Comparison of ENCODE assay signal across 8 cellular contexts in the genomic region with DNA sequence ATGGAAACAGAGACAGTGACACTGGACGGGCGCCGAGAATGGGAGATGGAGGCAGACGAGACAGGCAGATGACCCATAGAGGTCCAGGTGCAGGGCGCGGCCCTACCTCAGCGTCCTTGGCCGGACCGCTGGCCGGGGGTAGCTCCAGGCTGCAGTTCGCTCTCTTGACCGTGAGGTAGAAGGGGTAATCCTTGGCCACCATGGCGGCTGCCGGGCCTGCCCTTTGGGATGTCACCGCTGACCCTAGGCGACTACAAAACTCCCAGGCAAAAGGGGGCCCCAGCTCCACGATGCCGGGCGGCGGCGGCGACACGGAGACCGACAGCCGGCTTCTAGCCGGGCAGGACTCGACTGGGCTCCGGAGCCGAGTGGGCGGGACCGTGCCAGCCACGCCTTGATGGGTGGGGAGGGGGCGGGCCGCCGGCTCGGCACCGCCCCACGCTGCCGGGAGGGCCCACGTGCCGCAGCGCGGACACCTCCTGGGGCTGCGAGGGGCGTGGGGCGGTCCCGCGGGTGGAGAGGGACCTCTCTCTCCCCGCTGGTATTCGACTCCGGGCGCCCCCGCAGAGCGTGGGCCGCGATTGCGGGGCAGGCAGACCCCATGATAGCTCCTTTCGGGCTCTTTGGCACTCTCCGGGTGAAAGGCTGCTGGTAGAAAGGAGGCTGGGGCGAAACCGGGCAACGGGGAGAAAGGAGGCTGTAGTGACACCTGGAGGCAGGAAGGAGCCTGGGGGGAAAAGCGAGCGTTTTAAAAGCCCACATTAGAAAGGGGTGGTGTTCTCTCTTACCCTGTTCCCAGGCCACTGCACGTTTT. TPM values are rescaled to one million over a fixed set of nuclear protein-coding genes. Genes with fewer than 3 reads are reported as not detected.
DNase-seq lines count a peak whose midpoint lies in the region; ATAC-seq and TF ChIP-seq lines count a peak whose summit lies in the region.

A gene with protein sequence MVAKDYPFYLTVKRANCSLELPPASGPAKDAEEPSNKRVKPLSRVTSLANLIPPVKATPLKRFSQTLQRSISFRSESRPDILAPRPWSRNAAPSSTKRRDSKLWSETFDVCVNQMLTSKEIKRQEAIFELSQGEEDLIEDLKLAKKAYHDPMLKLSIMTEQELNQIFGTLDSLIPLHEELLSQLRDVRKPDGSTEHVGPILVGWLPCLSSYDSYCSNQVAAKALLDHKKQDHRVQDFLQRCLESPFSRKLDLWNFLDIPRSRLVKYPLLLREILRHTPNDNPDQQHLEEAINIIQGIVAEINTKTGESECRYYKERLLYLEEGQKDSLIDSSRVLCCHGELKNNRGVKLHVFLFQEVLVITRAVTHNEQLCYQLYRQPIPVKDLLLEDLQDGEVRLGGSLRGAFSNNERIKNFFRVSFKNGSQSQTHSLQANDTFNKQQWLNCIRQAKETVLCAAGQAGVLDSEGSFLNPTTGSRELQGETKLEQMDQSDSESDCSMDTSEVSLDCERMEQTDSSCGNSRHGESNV (minus strand): TSS at position 353 of the 814 bp plus-strand sequence. CDS start 151 bp downstream, at position 202.

- H3K27ac ChIP-seq in gastroesophageal sphincter (peak within 1 kb of the TSS in 3 of 4 donors; percentile 61 to 80 (median 68)), neutrophil (peak within 1 kb of the TSS; percentile 38)

- H3K4me3 ChIP-seq in gastroesophageal sphincter (peak within 1 kb of the TSS; percentile 80 to 82), neutrophil (ENCODE audit: low read depth in 1 of 2, low read length in 1 of 2) (peak within 1 kb of the TSS; percentile 74 to 82)

- no peaks in the 10 kb centered on the region for H3K27me3 Mint-ChIP-seq in IgD-negative memory B cell

- TF ChIP-seq CTCF in gastroesophageal sphincter (IDR thresholded peaks at IDR 0.05) (peak in 3 of 4 experiments; percentile 28 to 60 (median 44)), neutrophil (IDR thresholded peaks at IDR 0.05) (peak; percentile 54)

- TF ChIP-seq EP300 in gastroesophageal sphincter (IDR thresholded peaks at IDR 0.05), result no peak

- peaks cover 29 to 37% (median 34%) of the 10 kb centered on the region in 3 donors for H3K4me1 Mint-ChIP-seq in IgD-negative memory B cell

- TF ChIP-seq POLR2A in gastroesophageal sphincter (IDR thresholded peaks at IDR 0.05), result peak; percentile 67 to 75

- H3K27ac Mint-ChIP-seq in IgD-negative memory B cell, result peak within 1 kb of the TSS; percentile 41 to 95 (median 81)

- no peaks in the 10 kb centered on the region for H3K36me3 ChIP-seq in gastroesophageal sphincter
- H3K36me3 ChIP-seq in neutrophil, result no peaks in the 10 kb centered on the region

- 0 to 3% methylated on average over 5 to 23 of the region's 65 CpGs for WGBS in gastroesophageal sphincter (ENCODE audit: low coverage in 1 of 2), 2 donors

- H3K9me3 ChIP-seq in gastroesophageal sphincter (no peaks in the 10 kb centered on the region), neutrophil (no peaks in the 10 kb centered on the region)

- peak; percentile 86 for ATAC-seq in GM21528 (IDR thresholded peaks at IDR 0.05; ENCODE audit: low FRiP score, unreplicated experiment)
- peak; percentile 98 for ATAC-seq in gastroesophageal sphincter

- H3K4me1 ChIP-seq in gastroesophageal sphincter (peaks cover 0 to 51% (median 12%) of the 10 kb centered on the region in 3 donors), neutrophil (ENCODE audit: control insufficient read depth in 1 of 2, insufficient read depth in 1 of 2, low read depth in 1 of 2, low read length in 1 of 2) (peaks cover 24 to 31% of the 10 kb centered on the region in 2 experiments)

- H3K36me3 Mint-ChIP-seq in IgD-negative memory B cell, result no peaks in the 10 kb centered on the region

- no peaks in the 10 kb centered on the region for H3K9me3 Mint-ChIP-seq in IgD-negative memory B cell

- DNase-seq in EH (ENCODE audit: low read depth) (peak; percentile 73), SHP77 treated with DMSO at 0.1 percent for 48 hours (lab: John Stamatoyannopoulos, UW) (peak; percentile 67), superior temporal gyrus (ENCODE audit: extremely low spot score) (peak; percentile 87)
- peak; percentile 89 for DNase-seq in activated naive CD4-positive, alpha-beta T cell treated with Interleukin-2 at 50 U/mL for 16 hours

- no peaks in the 10 kb centered on the region for H3K27me3 ChIP-seq in gastroesophageal sphincter
- H3K27me3 ChIP-seq in neutrophil, result peaks cover 19% of the 10 kb centered on the region

- H3K4me3 Mint-ChIP-seq in IgD-negative memory B cell, result peak within 1 kb of the TSS; percentile 86 to 98 (median 92)

RNA-seq across cellular contexts. Expression of the gene that starts here (rescaled TPM):
- 39.1 TPM for polyA plus RNA-seq in IgD-negative memory B cell
- 10 to 100 TPM; 10.1 to 21.6 (median 10.5) TPM for total RNA-seq in gastroesophageal sphincter

Comparison
In these comparisons a context has a peak if more than half of its experiments do, and no peak if none do; other contexts are left out.
1. Peak in every context shown above with its lines: DNase-seq, ATAC-seq, H3K4me3 ChIP-seq and H3K27ac ChIP-seq.